ENCODE assay signal across 8 cellular contexts in the genomic region with DNA sequence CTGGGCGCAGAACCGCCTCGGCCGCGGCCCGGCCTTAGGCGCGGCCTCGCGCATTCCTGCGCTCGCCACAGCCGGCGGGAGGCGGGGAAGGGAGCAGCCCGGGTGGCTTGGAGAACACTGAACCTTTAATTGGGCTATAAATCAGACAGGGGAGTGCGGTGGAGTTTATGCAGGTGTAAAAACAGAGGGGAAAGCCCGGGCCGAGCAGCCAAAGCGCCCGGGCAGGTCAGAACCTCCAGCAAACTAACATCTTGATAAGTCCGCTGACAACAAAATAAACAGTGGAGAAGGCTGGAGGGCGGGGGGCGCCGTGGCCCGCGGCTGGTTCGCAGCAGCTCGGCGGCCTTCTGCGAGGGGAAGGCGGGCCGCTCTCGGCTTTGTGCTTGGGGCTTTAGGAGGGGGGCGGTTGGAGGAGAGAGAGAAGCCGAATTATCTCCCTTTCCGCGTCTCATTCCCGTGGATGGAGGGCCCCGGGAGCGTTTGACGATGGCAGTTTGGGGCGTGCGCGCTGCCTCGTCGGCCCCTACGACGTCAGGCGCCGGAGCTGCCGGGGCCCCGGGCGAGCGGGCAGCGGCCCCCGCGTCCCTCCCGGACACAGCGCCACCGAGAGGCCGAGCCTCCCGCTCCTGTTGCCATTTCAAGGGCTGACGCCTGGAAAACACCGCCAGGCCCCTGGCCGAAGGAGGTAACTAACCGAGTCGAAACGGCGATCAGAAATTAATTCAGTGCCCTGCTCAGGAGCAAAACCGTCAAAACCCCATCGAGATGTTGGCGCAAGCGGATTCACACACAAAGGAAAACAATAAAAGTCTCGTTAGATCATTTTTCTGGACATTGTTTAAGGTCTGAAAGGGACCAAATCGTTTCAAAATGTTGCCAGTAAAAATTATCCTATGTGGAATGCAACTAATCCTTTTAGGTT. TPM values are rescaled to one million over a fixed set of nuclear protein-coding genes. Genes with fewer than 3 reads are reported as not detected.
A peak's percentile ranks its signal among the peaks of the same experiment; 100 is the strongest.
DNase-seq lines count a peak whose midpoint lies in the region; ATAC-seq and TF ChIP-seq lines count a peak whose summit lies in the region.

No MANE protein-coding gene starts in this region.

- no peak for TF ChIP-seq POLR2A in breast epithelium (IDR thresholded peaks at IDR 0.05)

- H3K27me3 ChIP-seq in breast epithelium, result peaks cover 13 to 98% of the 10 kb centered on the region in 2 donors

- peak; percentile 40 for ATAC-seq in left lobe of liver
- ATAC-seq in HG02798 (IDR thresholded peaks at IDR 0.05; ENCODE audit: poor library complexity, unreplicated experiment), result no peak

- H3K36me3 ChIP-seq in breast epithelium, result no peaks in the 10 kb centered on the region

- DNase-seq in DMS53 (lab: John Stamatoyannopoulos, UW) (peak; percentile 90), NCI-H1092 (lab: John Stamatoyannopoulos, UW) (peak; percentile 38), breast epithelium (ENCODE audit: low spot score in 2 of 2) (no peak), left lobe of liver (ENCODE audit: low spot score) (no peak), H4 (ENCODE audit: low spot score) (no peak), mesenteric fat pad (ENCODE audit: low spot score) (no peak), middle frontal gyrus (ENCODE audit: extremely low spot score, low spot score) (no peak)

- TF ChIP-seq CTCF in breast epithelium (IDR thresholded peaks at IDR 0.05), result no peak

- intact Hi-C loops in breast epithelium (cut with DNase I; ENCODE audit: low total_unique reads), result loop anchor here (5.0 kb wide), 2 partner anchors 1585 to 1615 kb away; no protein-coding TSS in a partner anchor

- H3K9me3 ChIP-seq in breast epithelium, result no peaks in the 10 kb centered on the region

- peak overlapping the region in 2 of 3 donors; percentile 30 to 59 for H3K4me3 ChIP-seq in breast epithelium

- peaks cover 7 to 8% of the 10 kb centered on the region in 2 donors for H3K4me1 ChIP-seq in breast epithelium

- H3K27ac ChIP-seq in breast epithelium, result no peak overlapping the region

RNA-seq across cellular contexts. Expression of gene FOXD1, which starts 11.2 kb away (rescaled TPM):
- total RNA-seq in breast epithelium, result under 1 TPM in 2 of 3 donors, not detected in 1; 0.29 to 0.32 TPM
- total RNA-seq in left lobe of liver, result not detected
- 5.2 and 5.4 TPM in 2 replicates for total RNA-seq in H4 (2014; rRNA removed; shearing (Covaris generic))
- 0.32 TPM for total RNA-seq in mesenteric fat pad

Comparison
In these comparisons a context has a peak if more than half of its experiments do, and no peak if none do; other contexts are left out.
1. DNase-seq: peak in DMS53 (single experiment) and NCI-H1092 (single experiment); none in breast epithelium (0 of 2), left lobe of liver (single experiment), H4 (single experiment), mesenteric fat pad (single experiment) and middle frontal gyrus (single experiment).